In genomic region chr10:86367339-86367951, GRCh38 we compare ENCODE assay signal across 10 cellular contexts. TPM values are rescaled to one million over a fixed set of nuclear protein-coding genes. Genes with fewer than 3 reads are reported as not detected.
DNase-seq lines count a peak whose midpoint lies in the region; ATAC-seq and TF ChIP-seq lines count a peak whose summit lies in the region.
"Had no signal": no experiment of that assay in that cellular context is flagged by ENCODE, and none has a peak within 500 bp of the region (broad histone marks: within the 10 kb centered on the region; RNA-seq: fewer than 3 reads in every experiment).

No MANE protein-coding gene starts in this region.

- whole genome bisulfite sequencing in adrenal gland, 4 donors = 9 to 40% (median 13%) methylated on average over 2 to 44 of the region's 44 CpGs

- DNase-seq in DMS 273 (lab: John Stamatoyannopoulos, UW; ENCODE audit: unreplicated experiment) (peak; percentile 16), DMS 273 treated with DMSO at 0.1 percent for 48 hours (lab: John Stamatoyannopoulos, UW) (no peak), adrenal gland (peak in 4 of 7 donors; percentile 13 to 54 (median 28)), islet precursor cell (peak; percentile 57), superior temporal gyrus (ENCODE audit: extremely low spot score) (peak; percentile 35), T-helper 2 cell (no peak)
- DNase-seq: activated naive CD4-positive, alpha-beta T cell treated with anti-CD3 and anti-CD28 coated beads, Interleukin-2, amount 50 U/mL, for 16 hours had no signal

- H3K36me3 ChIP-seq in adrenal gland (replicated peaks in 1 of 2) = no peaks in the 10 kb centered on the region

- ATAC-seq in HG02973 (IDR thresholded peaks at IDR 0.05; ENCODE audit: unreplicated experiment) = no peak
- no peak for ATAC-seq in GM18873 (IDR thresholded peaks at IDR 0.05; ENCODE audit: low FRiP score, unreplicated experiment)

- intact Hi-C loops in adrenal gland (cut with DNase I) = no loop called here

- no peak for TF ChIP-seq POLR2A in adrenal gland (IDR thresholded peaks at IDR 0.05)

- H3K27ac ChIP-seq in adrenal gland = no peak overlapping the region
- H3K27ac ChIP-seq: 22Rv1 had no signal

- H3K27me3 ChIP-seq in adrenal gland = peaks cover 18% of the 10 kb centered on the region

- peaks cover 6 to 16% of the 10 kb centered on the region in 2 donors for H3K4me1 ChIP-seq in adrenal gland (replicated peaks in 1 of 2)

- H3K9me3 ChIP-seq in adrenal gland (replicated peaks in 1 of 3) = no peaks in the 10 kb centered on the region

- no peak for TF ChIP-seq CTCF in adrenal gland (IDR thresholded peaks at IDR 0.05)

- peak overlapping the region in 1 of 4 donors; percentile 74 for H3K4me3 ChIP-seq in adrenal gland

RNA-seq across cellular contexts. Expression of gene GRID1, which starts 0.8 kb away (rescaled TPM):
- total RNA-seq in adrenal gland = 1 to 10 TPM; 2.4 to 8.0 (median 4.0) TPM
- 1 to 10 TPM; 2.2 to 5.6 (median 5.1) TPM for polyA plus RNA-seq in adrenal gland

Comparison
In these comparisons a context has a peak if more than half of its experiments do, and no peak if none do; other contexts are left out.
1. DNase-seq: peak in DMS 273 (single experiment), adrenal gland (4 of 7), islet precursor cell (single experiment) and superior temporal gyrus (single experiment); none in DMS 273 treated with DMSO at 0.1 percent for 48 hours (single experiment) and T-helper 2 cell (0 of 5).